10 cellular contexts compared by ENCODE assay signal in the genomic region with DNA sequence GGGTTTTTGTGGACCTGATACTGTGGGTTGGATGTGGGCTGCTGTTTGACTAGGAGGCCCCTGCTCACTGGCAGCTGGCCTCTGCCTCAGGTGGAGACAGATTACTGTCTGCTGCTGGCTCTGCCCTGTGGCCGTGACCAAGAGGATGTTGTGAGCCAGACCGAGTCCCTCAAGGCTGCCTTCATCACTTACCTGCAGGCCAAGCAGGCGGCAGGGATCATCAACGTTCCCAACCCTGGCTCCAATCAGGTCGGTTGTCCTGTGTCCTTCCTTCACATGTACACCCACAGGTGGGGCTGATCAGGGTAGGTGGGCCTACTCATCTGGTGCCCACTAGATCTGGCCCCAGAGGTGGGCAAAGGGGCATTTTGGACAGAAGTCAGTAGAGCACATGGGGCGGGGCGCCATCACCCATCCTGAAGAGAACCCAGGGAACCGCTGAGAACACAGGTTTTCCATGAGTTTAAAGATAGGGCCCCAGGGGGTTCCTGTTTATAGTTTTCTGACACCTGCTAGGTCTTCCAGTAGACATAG. TPM values are rescaled to one million over a fixed set of nuclear protein-coding genes. Genes with fewer than 3 reads are reported as not detected.
A peak's percentile ranks its signal among the peaks of the same experiment; 100 is the strongest.
DNase-seq lines count a peak whose midpoint lies in the region; ATAC-seq, FAIRE-seq and TF ChIP-seq lines count a peak whose summit lies in the region.
"Had no signal": no experiment of that assay in that cellular context is flagged by ENCODE, and none has a peak within 500 bp of the region (broad histone marks: within the 10 kb centered on the region; RNA-seq: fewer than 3 reads in every experiment).

No MANE protein-coding gene starts in this region.

- no peaks in the 10 kb centered on the region for H3K27me3 Mint-ChIP-seq in stimulated activated memory B cell treated with anti-CD40 and anti-IgM and Interleukin-4, amounts not matched to agents 10 μg/mL and 1 μg/mL and 100 μg/mL, for 72 hours

- no peak overlapping the region for H3K4me3 ChIP-seq in SK-N-MC

- TF ChIP-seq POLR2A in GM12891 (IDR thresholded peaks at IDR 0.05; ENCODE audit: low read depth, low read length), result no peak

- peaks cover 64% of the 10 kb centered on the region for H3K36me3 Mint-ChIP-seq in stimulated activated memory B cell treated with anti-CD40 and anti-IgM and Interleukin-4, amounts not matched to agents 10 μg/mL and 1 μg/mL and 100 μg/mL, for 72 hours

- no peaks in the 10 kb centered on the region for H3K9me3 Mint-ChIP-seq in stimulated activated memory B cell treated with anti-CD40 and anti-IgM and Interleukin-4, amounts not matched to agents 10 μg/mL and 1 μg/mL and 100 μg/mL, for 72 hours

- H3K4me1 Mint-ChIP-seq in stimulated activated memory B cell treated with anti-CD40 and anti-IgM and Interleukin-4, amounts not matched to agents 10 μg/mL and 1 μg/mL and 100 μg/mL, for 72 hours, result peaks cover 25% of the 10 kb centered on the region

- no peak overlapping the region for H3K9ac ChIP-seq in SK-N-MC (ENCODE audit: insufficient read length)

- FAIRE-seq in GM12891 (lab: Jason Lieb, UNC), result peak; percentile 20

- H3K27ac Mint-ChIP-seq in stimulated activated memory B cell treated with anti-CD40 and anti-IgM and Interleukin-4, amounts not matched to agents 10 μg/mL and 1 μg/mL and 100 μg/mL, for 72 hours, result peak overlapping the region; percentile 94

- H3K9me3 ChIP-seq in SK-N-MC (ENCODE audit: low read depth, low read length), result no peaks in the 10 kb centered on the region

- H3K27ac ChIP-seq in SK-N-MC, result peak overlapping the region; percentile 31; the same call in 1 of the 2 replicates

- no peak overlapping the region for H3K4me3 Mint-ChIP-seq in stimulated activated memory B cell treated with anti-CD40 and anti-IgM and Interleukin-4, amounts not matched to agents 10 μg/mL and 1 μg/mL and 100 μg/mL, for 72 hours

- DNase-seq in GM12891 (ENCODE audit: insufficient read length, low spot score) (no peak), SK-N-MC (ENCODE audit: low read depth, low spot score) (no peak), islet precursor cell (peak; percentile 53), DMS153 treated with DMSO at 0.1 percent for 48 hours (lab: John Stamatoyannopoulos, UW; ENCODE audit: unreplicated experiment) (no peak), NCI-H2107 (lab: John Stamatoyannopoulos, UW) (no peak)
- DNase-seq: DMS79 treated with DMSO at 0.1 percent for 48 hours, left ventricle myocardium superior, NCI-H2081 treated with DMSO at 0.1 percent for 48 hours had no signal

- ATAC-seq in stimulated activated memory B cell treated with anti-CD40 and anti-IgM and Interleukin-4, amounts not matched to agents 10 μg/mL and 1 μg/mL and 100 μg/mL, for 72 hours, result peak; percentile 70
- ATAC-seq in HG02840 (IDR thresholded peaks at IDR 0.05; ENCODE audit: low FRiP score, unreplicated experiment), result no peak

- peaks cover 92% of the 10 kb centered on the region for H3K36me3 ChIP-seq in SK-N-MC (ENCODE audit: insufficient read depth, low read length)

TF ChIP-seq in GM12891, 5 proteins besides CTCF, POLR2A, EP300 and RAD21:
- TF ChIP-seq POU2F2 (IDR thresholded peaks at IDR 0.05; ENCODE audit: low read depth, low read length) (no peak), PAX5 (IDR thresholded peaks at IDR 0.05; ENCODE audit: insufficient read depth, low read length, severe bottlenecking) (no peak), POLR2AphosphoS5 (IDR thresholded peaks at IDR 0.05; ENCODE audit: low read depth, low read length) (no peak; the same call in 1 of the 2 replicates), SPI1 (IDR thresholded peaks at IDR 0.05; ENCODE audit: low read depth, low read length) (no peak), TAF1 (IDR thresholded peaks at IDR 0.05; ENCODE audit: low read depth, low read length) (no peak)

RNA-seq across cellular contexts. Expression of a gene that starts 37.2 kb away (rescaled TPM):
- 32.4 TPM for polyA plus RNA-seq in GM12891 (2012; ENCODE audit: low read depth, missing spikeins)
